ENCODE assay signal across 1 cellular context in the genomic region with DNA sequence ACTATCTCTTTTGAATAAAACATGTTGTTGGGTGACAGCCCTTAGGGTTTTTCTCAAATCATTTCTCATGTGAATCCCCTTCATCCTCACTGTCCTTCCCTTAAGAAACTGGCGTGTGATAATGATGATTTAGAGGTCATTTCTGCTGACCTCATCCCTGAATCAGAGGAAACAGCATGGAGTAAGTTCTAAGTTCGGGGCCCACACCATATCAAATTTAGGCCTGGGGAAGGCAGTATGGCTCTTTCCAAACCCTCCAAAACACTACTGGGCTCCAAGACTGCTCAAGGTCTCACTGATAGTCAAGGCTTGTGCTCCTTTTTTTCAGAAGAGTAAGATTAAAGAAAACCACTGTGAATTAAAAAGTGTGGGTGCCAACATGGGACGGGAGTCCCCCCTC.
TF ChIP-seq lines count a peak whose summit lies in the region.

No MANE protein-coding gene starts in this region.

TF ChIP-seq in GM12878, 131 proteins besides CTCF, POLR2A, EP300 and RAD21:
- TF ChIP-seq SUZ12 (IDR thresholded peaks at IDR 0.05; ENCODE audit: unreplicated experiment): no peak
- no peak for TF ChIP-seq SPI1 (IDR thresholded peaks at IDR 0.05; ENCODE audit: borderline replicate concordance, insufficient read depth, low read depth, low read length)
- TF ChIP-seq SREBF1 (IDR thresholded peaks at IDR 0.05; ENCODE audit: low read length): no peak
- no peak for TF ChIP-seq FOXK2 (IDR thresholded peaks at IDR 0.05)
- no peak for TF ChIP-seq CREM (IDR thresholded peaks at IDR 0.05; ENCODE audit: low read depth)
TF ChIP-seq in GM12878: peak in this region for 0.
